ENCODE assay signal across 11 cellular contexts in genomic region chr7:112970771-112971170, GRCh38.
DNase-seq lines count a peak whose midpoint lies in the region; ATAC-seq and TF ChIP-seq lines count a peak whose summit lies in the region.
"Had no signal": no experiment of that assay in that cellular context is flagged by ENCODE, and none has a peak within 500 bp of the region (broad histone marks: within the 10 kb centered on the region; RNA-seq: fewer than 3 reads in every experiment).

No MANE protein-coding gene starts in this region.

- H3K27me3 ChIP-seq in osteoblast (ENCODE audit: insufficient read depth, low read length): no peaks in the 10 kb centered on the region

- H3K4me1 ChIP-seq in osteoblast (ENCODE audit: insufficient read depth, low read length): peaks cover 4% of the 10 kb centered on the region
- H3K4me1 ChIP-seq: HAP-1 had no signal

- TF ChIP-seq CTCF in osteoblast (IDR thresholded peaks at IDR 0.05; ENCODE audit: extremely low read depth, low read depth, low read length): peak; percentile 8

- DNase-seq in NCI-H82 (lab: John Stamatoyannopoulos, UW): peak; percentile 38
- no peak for DNase-seq in NCI-H82 treated with DMSO at 0.1 percent for 48 hours (lab: John Stamatoyannopoulos, UW; ENCODE audit: unreplicated experiment)
- DNase-seq in NCI-H69 (lab: John Stamatoyannopoulos, UW): peak; percentile 29
- DNase-seq in osteoblast (ENCODE audit: insufficient read length, low spot score, missing footprints): no peak
- DNase-seq in Ammon's horn (ENCODE audit: low spot score): no peak
- DNase-seq in activated naive CD4-positive, alpha-beta T cell treated with anti-CD3 and anti-CD28 coated beads, Interleukin-2, amount 50 U/mL, for 16 hours: no peak
- DNase-seq in NCI-H2081 treated with DMSO at 0.1 percent for 48 hours (lab: John Stamatoyannopoulos, UW): no peak
- DNase-seq: stimulated activated CD4-positive, alpha-beta T cell treated with anti-CD3 and anti-CD28 coated beads, Interleukin-2, amount 100 ng/mL, for 48 hours; T-helper 1 cell had no signal

- H3K79me2 ChIP-seq in osteoblast (ENCODE audit: insufficient read depth, low read length): no peaks in the 10 kb centered on the region

- H3K27ac ChIP-seq in osteoblast (ENCODE audit: low read depth, low read length): no peak overlapping the region

- no peak overlapping the region for H3K4me3 ChIP-seq in osteoblast (ENCODE audit: insufficient read depth, low read length)
- H3K4me3 ChIP-seq: HAP-1 had no signal

- no peak overlapping the region for H3K4me2 ChIP-seq in osteoblast (ENCODE audit: insufficient read depth, low read length)

- H4K20me1 ChIP-seq in osteoblast (ENCODE audit: insufficient read depth, low read length): no peaks in the 10 kb centered on the region

- no peaks in the 10 kb centered on the region for H3K9me3 ChIP-seq in osteoblast (ENCODE audit: low read depth, low read length)
- H3K9me3 ChIP-seq: HAP-1 had no signal

- H2AFZ ChIP-seq in osteoblast (ENCODE audit: low read length): no peak overlapping the region

- H3K36me3 ChIP-seq in osteoblast (ENCODE audit: insufficient read depth, low read length): no peaks in the 10 kb centered on the region
- H3K36me3 ChIP-seq: HAP-1 had no signal

- ATAC-seq in HG02642 (IDR thresholded peaks at IDR 0.05; ENCODE audit: poor library complexity, unreplicated experiment): peak; percentile 74

Comparison
In these comparisons a context has a peak if more than half of its experiments do, and no peak if none do; other contexts are left out.
1. DNase-seq: peak in NCI-H82 (single experiment) and NCI-H69 (single experiment); none in NCI-H82 treated with DMSO at 0.1 percent for 48 hours (single experiment), osteoblast (single experiment), Ammon's horn (single experiment), activated naive CD4-positive, alpha-beta T cell treated with anti-CD3 and anti-CD28 coated beads, Interleukin-2, amount 50 U/mL, for 16 hours (single experiment) and NCI-H2081 treated with DMSO at 0.1 percent for 48 hours (single experiment).